In the genomic region with DNA sequence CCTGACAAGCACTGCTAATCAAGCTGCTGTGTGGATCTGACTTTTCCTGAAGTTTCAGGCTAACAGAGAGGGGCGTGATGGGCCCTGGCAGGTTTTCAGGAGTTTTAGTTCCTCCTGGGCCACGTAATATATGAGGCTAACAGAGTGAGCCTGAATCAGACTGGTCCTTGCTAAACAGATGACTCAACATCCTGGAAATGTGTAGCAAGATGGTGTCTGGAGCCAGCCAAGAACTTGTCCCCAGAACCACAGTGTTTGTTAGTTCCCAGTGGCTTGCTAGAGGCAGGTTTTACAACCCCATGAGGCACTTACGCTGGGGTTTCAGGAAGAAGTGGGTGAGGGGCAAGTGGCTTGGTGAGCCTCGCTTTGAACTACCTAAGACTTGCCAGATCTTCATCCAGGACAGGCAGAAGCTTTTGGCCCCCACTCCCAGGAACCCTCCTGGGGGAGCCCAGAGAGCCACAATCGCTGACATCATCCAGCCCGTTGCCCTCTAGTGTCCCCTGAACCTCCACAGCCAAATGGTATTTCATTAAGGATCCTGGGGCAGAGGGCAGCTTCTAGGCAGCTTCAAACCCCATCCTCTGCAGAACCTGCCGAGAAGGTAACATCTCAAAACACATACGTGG, we compare ENCODE assay signal across 9 cellular contexts. TPM values are rescaled to one million over a fixed set of nuclear protein-coding genes. Genes with fewer than 3 reads are reported as not detected.
DNase-seq lines count a peak whose midpoint lies in the region; ATAC-seq and TF ChIP-seq lines count a peak whose summit lies in the region.
"Had no signal": no experiment of that assay in that cellular context is flagged by ENCODE, and none has a peak within 500 bp of the region (broad histone marks: within the 10 kb centered on the region; RNA-seq: fewer than 3 reads in every experiment).

No MANE protein-coding gene starts in this region.

- H3K9me3 ChIP-seq in left lung (no peaks in the 10 kb centered on the region), subcutaneous abdominal adipose tissue (ENCODE audit: control insufficient read depth in 5 of 5, low read length in 5 of 5) (no peaks in the 10 kb centered on the region)

- TF ChIP-seq CTCF in left lung (IDR thresholded peaks at IDR 0.05) (no peak), GM13976 (IDR thresholded peaks at IDR 0.05; ENCODE audit: borderline replicate concordance, control extremely low read depth, extremely low read depth, insufficient read depth, missing control alignments) (no peak)

- H3K36me3 ChIP-seq in left lung (no peaks in the 10 kb centered on the region), subcutaneous abdominal adipose tissue (ENCODE audit: control insufficient read depth in 5 of 5, insufficient read depth in 5 of 5, low read length in 5 of 5) (no peaks in the 10 kb centered on the region)

- intact Hi-C loops in left lung (cut with DNase I), result no loop called here

- H3K4me1 ChIP-seq in left lung (peaks cover 18 to 61% of the 10 kb centered on the region in 2 donors), subcutaneous abdominal adipose tissue (ENCODE audit: control insufficient read depth in 5 of 5, insufficient read depth in 5 of 5, low read length in 5 of 5) (peaks cover 5 to 48% (median 26%) of the 10 kb centered on the region in 5 donors)

- H3K27me3 ChIP-seq in left lung, result no peaks in the 10 kb centered on the region
- no peaks in the 10 kb centered on the region for H3K27me3 ChIP-seq in subcutaneous abdominal adipose tissue (ENCODE audit: control insufficient read depth in 5 of 5, insufficient read depth in 4 of 5, low read length in 5 of 5)

- H3K9ac ChIP-seq in subcutaneous abdominal adipose tissue (ENCODE audit: low read length in 5 of 5), result peak overlapping the region in 2 of 5 donors; percentile 49 to 50

- in situ Hi-C loops in GM13976 (cut with MboI; ENCODE audit: low sequenced_read_pairs, unreplicated experiment), result loop anchor here (10.0 kb wide), 1 partner anchor 95 kb away; no protein-coding TSS in a partner anchor

- peak overlapping the region; percentile 86 to 94 for H3K27ac ChIP-seq in left lung
- peak overlapping the region; percentile 86 for H3K27ac ChIP-seq in subcutaneous abdominal adipose tissue (ENCODE audit: low read depth, low read length)

- H3K4me3 ChIP-seq in left lung (peak overlapping the region in 1 of 2 donors; percentile 28), subcutaneous abdominal adipose tissue (ENCODE audit: low read depth in 1 of 5, low read length in 5 of 5) (peak overlapping the region in 1 of 5 donors; percentile 11)

- ATAC-seq in left lung, result peak; percentile 91
- ATAC-seq in GM19035 (IDR thresholded peaks at IDR 0.05; ENCODE audit: unreplicated experiment), result no peak
- no peak for ATAC-seq in GM19463 (IDR thresholded peaks at IDR 0.05; ENCODE audit: unreplicated experiment)

- DNase-seq in EL, result peak; percentile 98
- DNase-seq in NCI-H446 treated with DMSO at 0.1 percent for 48 hours (lab: John Stamatoyannopoulos, UW), result peak; percentile 75
- DNase-seq in brain pericyte (ENCODE audit: low read depth, low spot score), result peak; percentile 44
- peak in 1 of 2 donors; percentile 80 for DNase-seq in left lung
- DNase-seq in GM13976 (ENCODE audit: low spot score), result no peak
- DNase-seq: naive B cell had no signal

RNA-seq across cellular contexts. Expression of gene TMEM92, which starts 15.9 kb away (rescaled TPM):
- total RNA-seq in left lung, result 10 to 100 TPM in 1 of 2 donors, 1 to 10 TPM in 1; 4.4 to 10.7 TPM

RNA-seq across cellular contexts. Expression of gene XYLT2, which starts 55.7 kb away (rescaled TPM):
- total RNA-seq in left lung, result 10 to 100 TPM; 19.6 to 24.3 TPM
